Comparison of ENCODE assay signal across 8 cellular contexts in genomic region chr1:15848143-15848928, GRCh38. TPM values are rescaled to one million over a fixed set of nuclear protein-coding genes. Genes with fewer than 3 reads are reported as not detected.
DNase-seq lines count a peak whose midpoint lies in the region; ATAC-seq, FAIRE-seq and TF ChIP-seq lines count a peak whose summit lies in the region.

No MANE protein-coding gene starts in this region.

- H3K36me3 Mint-ChIP-seq in activated CD4-positive, alpha-beta memory T cell treated with anti-CD3 and anti-CD28 coated beads, Interleukin-2, amount 10 ng/mL, durations not matched to agents 7 days and 5 days (ENCODE audit: low read depth), result peaks cover 17% of the 10 kb centered on the region

- H4K20me1 ChIP-seq in Loucy (ENCODE audit: insufficient read depth, low read length, poor library complexity, severe bottlenecking), result peaks cover 35% of the 10 kb centered on the region
- H4K20me1 ChIP-seq in H1 (replicated peaks in 1 of 2; ENCODE audit: control insufficient read depth in 1 of 2, insufficient read depth in 2 of 2, low read length in 2 of 2), result peaks cover 0 to 4% of the 10 kb centered on the region in 2 experiments

- H3K18ac ChIP-seq in H1 (ENCODE audit: extremely low read depth, low read length), result peak overlapping the region; percentile 76; the same call in 1 of the 2 replicates

- ATAC-seq in GM21529 (IDR thresholded peaks at IDR 0.05; ENCODE audit: unreplicated experiment), result peak; percentile 16

- H3K4me1 Mint-ChIP-seq in activated CD4-positive, alpha-beta memory T cell treated with anti-CD3 and anti-CD28 coated beads, Interleukin-2, amount 10 ng/mL, durations not matched to agents 7 days and 5 days, result peaks cover 57% of the 10 kb centered on the region

- no peak for TF ChIP-seq POLR2A in H1 (IDR thresholded peaks at IDR 0.05; ENCODE audit: control extremely low read depth in 1 of 2, low read depth in 2 of 2, low read length in 2 of 2)

- no peak overlapping the region for H2BK20ac ChIP-seq in H1 (ENCODE audit: low read length)

- H4K8ac ChIP-seq in H1 (ENCODE audit: extremely low read depth, insufficient read depth, low read length), result peak overlapping the region; percentile 86

- no peak overlapping the region for H2BK5ac ChIP-seq in H1 (ENCODE audit: low read depth, low read length)

- TF ChIP-seq RAD21 in H1 (IDR thresholded peaks at IDR 0.05 in 1 of 2, conservative IDR thresholded peaks at IDR 0.05 in 1 of 2; ENCODE audit: low read depth in 2 of 2, low read length in 2 of 2), result no peak

- peaks cover 3% of the 10 kb centered on the region; the same call in 1 of the 2 replicates for H3K79me1 ChIP-seq in H1 (ENCODE audit: low read depth, low read length)

- H3K9me3 Mint-ChIP-seq in activated CD4-positive, alpha-beta memory T cell treated with anti-CD3 and anti-CD28 coated beads, Interleukin-2, amount 10 ng/mL, durations not matched to agents 7 days and 5 days, result no peaks in the 10 kb centered on the region

- TF ChIP-seq CTCF in Loucy (conservative IDR thresholded peaks at IDR 0.05; ENCODE audit: low read length) (no peak), H1 (IDR thresholded peaks at IDR 0.05; ENCODE audit: control extremely low read depth in 1 of 3, insufficient read depth in 1 of 3, low read depth in 1 of 3, low read length in 3 of 3) (no peak)

- H3K4me2 ChIP-seq in Loucy (ENCODE audit: low read depth, low read length, poor library complexity, severe bottlenecking), result peak overlapping the region; percentile 97
- H3K4me2 ChIP-seq in H1 (ENCODE audit: insufficient read depth in 1 of 2, low read depth in 2 of 2, low read length in 2 of 2), result peak overlapping the region; percentile 72 to 94

- H3K4ac ChIP-seq in H1 (replicated peaks; ENCODE audit: insufficient read length, low read depth, low read length), result no peak overlapping the region

- H3K4me3 ChIP-seq in Loucy (ENCODE audit: low read length, poor library complexity, severe bottlenecking) (peak overlapping the region; percentile 93), H1 (ENCODE audit: extremely low read depth in 1 of 4, insufficient read depth in 2 of 4, low read depth in 3 of 4, low read length in 4 of 4) (peak overlapping the region; percentile 47 to 76 (median 60)), mucosa of rectum (ENCODE audit: low read length in 2 of 2) (peak overlapping the region; percentile 77 to 91)

- peak overlapping the region; percentile 94 for H3K27ac Mint-ChIP-seq in activated CD4-positive, alpha-beta memory T cell treated with anti-CD3 and anti-CD28 coated beads, Interleukin-2, amount 10 ng/mL, durations not matched to agents 7 days and 5 days

- H3K23me2 ChIP-seq in H1 (ENCODE audit: low read depth, low read length), result peaks cover 8% of the 10 kb centered on the region

- H3K9ac ChIP-seq in Loucy (ENCODE audit: low read depth, low read length, poor library complexity, severe bottlenecking) (peak overlapping the region; percentile 97), H1 (replicated peaks in 1 of 4; ENCODE audit: extremely low read depth in 1 of 4, low read depth in 3 of 4, low read length in 3 of 4) (peak overlapping the region; percentile 66 to 80 (median 70)), mucosa of rectum (ENCODE audit: low read depth in 1 of 2, low read length in 2 of 2) (peak overlapping the region; percentile 96 to 98)

- peak overlapping the region; percentile 9; the same call in 1 of the 2 replicates for H2BK12ac ChIP-seq in H1 (ENCODE audit: low read depth, low read length)

- H3F3A ChIP-seq in Loucy (ENCODE audit: low read depth), result peaks cover 8% of the 10 kb centered on the region; the same call in 1 of the 2 replicates

- H3K27ac ChIP-seq in H1 (ENCODE audit: low read depth, low read length) (no peak overlapping the region), mucosa of rectum (ENCODE audit: low read depth in 2 of 2, low read length in 2 of 2) (peak overlapping the region; percentile 90 to 95)

- H2AFZ ChIP-seq in Loucy (ENCODE audit: low read length) (no peak overlapping the region; the same call in 1 of the 2 replicates), H1 (ENCODE audit: low read length) (no peak overlapping the region)

- no peaks in the 10 kb centered on the region for H3K9me2 ChIP-seq in Loucy (replicated peaks; ENCODE audit: low read depth, low read length)

- peak overlapping the region; percentile 90 for H3K4me3 Mint-ChIP-seq in activated CD4-positive, alpha-beta memory T cell treated with anti-CD3 and anti-CD28 coated beads, Interleukin-2, amount 10 ng/mL, durations not matched to agents 7 days and 5 days

- CTCF ChIA-PET in activated CD4-positive, alpha-beta memory T cell treated with anti-CD3 and anti-CD28 coated beads, Interleukin-2, amount 10 ng/mL, durations not matched to agents 7 days and 5 days (lab: Charles Lee), result interaction anchor here (1.5 to 4.8 kb wide), 4 partner anchors 11 to 33 kb away, joined by 9 to 32 read pairs (median 22); no protein-coding TSS in a partner anchor
- CTCF ChIA-PET in H1 (lab: Charles Lee; ENCODE audit: partially characterized antibody), result interaction anchor here (0.6 to 1.8 kb wide), 8 partner anchors 9 to 90 kb away, joined by 3 to 6 read pairs (median 4); no protein-coding TSS in a partner anchor

- peak overlapping the region; percentile 4 for H4K5ac ChIP-seq in H1 (ENCODE audit: insufficient read length, low read depth, low read length)

- H2AK5ac ChIP-seq in H1 (ENCODE audit: low read depth, low read length), result no peak overlapping the region

- H3K9me3 ChIP-seq in Loucy (ENCODE audit: insufficient read depth, low read depth, low read length) (no peaks in the 10 kb centered on the region), H1 (ENCODE audit: insufficient read depth in 2 of 2, low read depth in 1 of 2, low read length in 1 of 2) (no peaks in the 10 kb centered on the region), mucosa of rectum (ENCODE audit: control insufficient read depth in 2 of 2, low read length in 2 of 2) (no peaks in the 10 kb centered on the region)

- no peak overlapping the region for H2BK15ac ChIP-seq in H1 (ENCODE audit: low read length)

- H3K27me3 Mint-ChIP-seq in activated CD4-positive, alpha-beta memory T cell treated with anti-CD3 and anti-CD28 coated beads, Interleukin-2, amount 10 ng/mL, durations not matched to agents 7 days and 5 days, result no peaks in the 10 kb centered on the region

- H3K14ac ChIP-seq in H1 (ENCODE audit: insufficient read length), result no peak overlapping the region

- POLR2A ChIA-PET in activated CD4-positive, alpha-beta memory T cell treated with anti-CD3 and anti-CD28 coated beads, Interleukin-2, amount 10 ng/mL, durations not matched to agents 7 days and 5 days (lab: Charles Lee), result interaction anchor here (0.5 to 9.9 kb wide), 21 partner anchors 11 to 519 kb away, joined by 3 to 235 read pairs (median 5); partner anchors contain the start of genes FBXO42 and SZRD1
- POLR2A ChIA-PET in H1 (lab: Charles Lee; ENCODE audit: partially characterized antibody), result interaction anchor here (0.6 to 6.0 kb wide), 17 partner anchors 10 to 102 kb away, joined by 3 to 87 read pairs (median 4); no protein-coding TSS in a partner anchor

- no peak overlapping the region for H3K23ac ChIP-seq in H1 (ENCODE audit: insufficient read length)

- FAIRE-seq in H1 (lab: Jason Lieb, UNC), result no peak

- H3K79me2 ChIP-seq in Loucy (ENCODE audit: insufficient read depth, low read length), result peaks cover 93% of the 10 kb centered on the region
- peaks cover 0 to 53% of the 10 kb centered on the region in 2 experiments; a peak in 3 of 4 replicates for H3K79me2 ChIP-seq in H1 (ENCODE audit: control insufficient read depth in 1 of 2, insufficient read depth in 2 of 2, low read length in 2 of 2)

- 2% methylated on average over 71 of the region's 104 CpGs; no CpG with 5 or more reads in 1 of the 2 experiments for WGBS in H1 (ENCODE audit: extremely low coverage in 1 of 2, insufficient coverage in 1 of 2, insufficient read length in 1 of 2, insufficient replicate concordance in 2 of 2, low coverage in 1 of 2, low lambda C conversion rate in 2 of 2, missing lambda C conversion rate in 1 of 2), 2 experiments

- H3K36me3 ChIP-seq in Loucy (ENCODE audit: insufficient read depth, low read length) (no peaks in the 10 kb centered on the region), H1 (ENCODE audit: control insufficient read depth in 2 of 4, insufficient read depth in 4 of 4, low read length in 3 of 4) (no peaks in the 10 kb centered on the region; a peak in 1 of 8 replicates), mucosa of rectum (ENCODE audit: control insufficient read depth in 2 of 2, insufficient read depth in 2 of 2, low read length in 2 of 2) (no peaks in the 10 kb centered on the region)

- peak overlapping the region; percentile 3 for H3K56ac ChIP-seq in H1 (replicated peaks; ENCODE audit: insufficient read length, low read depth, low read length)

- H3K4me1 ChIP-seq in Loucy (ENCODE audit: insufficient read depth, low read length, poor library complexity, severe bottlenecking) (peaks cover 52% of the 10 kb centered on the region), H1 (replicated peaks in 1 of 4; ENCODE audit: control insufficient read depth in 3 of 4, insufficient read depth in 4 of 4, low read length in 3 of 4) (peaks cover 0 to 6% (median 2%) of the 10 kb centered on the region in 4 experiments; a peak in 2 of 7 replicates), mucosa of rectum (ENCODE audit: control insufficient read depth in 2 of 2, insufficient read depth in 2 of 2, low read length in 2 of 2) (peaks cover 18 to 19% of the 10 kb centered on the region in 2 donors)

- no peak overlapping the region for H2BK120ac ChIP-seq in H1 (replicated peaks; ENCODE audit: low read depth, low read length)

- H4K91ac ChIP-seq in H1 (replicated peaks; ENCODE audit: insufficient read length, low read length), result no peak overlapping the region

- no peak for TF ChIP-seq EP300 in H1 (IDR thresholded peaks at IDR 0.05; ENCODE audit: borderline replicate concordance in 1 of 2, low read depth in 2 of 2, low read length in 2 of 2)

- H3K27me3 ChIP-seq in Loucy (ENCODE audit: insufficient read depth, low read length, poor library complexity, severe bottlenecking) (no peaks in the 10 kb centered on the region), H1 (replicated peaks in 1 of 4; ENCODE audit: control insufficient read depth in 3 of 4, extremely low read depth in 1 of 4, insufficient read depth in 3 of 4, low read length in 3 of 4) (no peaks in the 10 kb centered on the region; a peak in 1 of 7 replicates), mucosa of rectum (ENCODE audit: control insufficient read depth in 2 of 2, insufficient read depth in 2 of 2, low read length in 2 of 2) (no peaks in the 10 kb centered on the region)

- DNase-seq in CD1c-positive myeloid dendritic cell (ENCODE audit: extremely low spot score), result peak; percentile 79
- DNase-seq in activated CD4-positive, alpha-beta memory T cell treated with anti-CD3 and anti-CD28 coated beads, Interleukin-2, amount 10 ng/mL, durations not matched to agents 7 days and 5 days, result peak; percentile 56
- DNase-seq in H1 (ENCODE audit: low read depth in 1 of 2, low spot score in 2 of 2), result peak in 1 of 2 experiments; percentile 67
- peak; percentile 5 to 78 (median 50) for DNase-seq in stimulated activated naive CD4-positive, alpha-beta T cell (lab: John Stamatoyannopoulos, UW)
- DNase-seq in T1000 (lab: John Stamatoyannopoulos, UW), result no peak

RNA-seq across cellular contexts. Expression of gene SPEN, which starts 0.8 kb away (rescaled TPM):
- total RNA-seq in activated CD4-positive, alpha-beta memory T cell treated with anti-CD3 and anti-CD28 coated beads, Interleukin-2, amount 10 ng/mL, durations not matched to agents 7 days and 5 days, result 10 to 100 TPM; 52.1 to 52.5 TPM
- 47.6 and 52.1 TPM in 2 replicates for total RNA-seq in H1 (2021; fragmentation: NEBNext Ultra II Directional; extraction: Animal tissue kit (Norgen Biotek cat#: 25700))
- 12.5 and 13.6 TPM in 2 replicates for polyA plus RNA-seq in H1 (2011; rRNA removed)
- polyA plus RNA-seq in H1 (2011; cell fraction: cytosol; rRNA removed), result 7.8 TPM
- polyA plus RNA-seq in H1 (2011; cell fraction: nucleus; rRNA removed), result 42.6 TPM
- polyA plus RNA-seq in H1 (2012, experiment 1 of 2), result 32.8 to 43.0 TPM (median 38.8 TPM) in 4 replicates
- polyA plus RNA-seq in H1 (2012, experiment 2 of 2), result 1.2 TPM
- 25.4 TPM for polyA plus RNA-seq in H1 (2013, experiment 1 of 2)
- polyA plus RNA-seq in H1 (2013, experiment 2 of 2), result 24.1 TPM
- 33.9 and 41.3 TPM in 2 replicates for polyA minus RNA-seq in H1 (2011; rRNA and poly(A)+ RNA removed)
- 27.7 TPM for polyA minus RNA-seq in H1 (2011; cell fraction: cytosol; rRNA and poly(A)+ RNA removed)
- polyA minus RNA-seq in H1 (2011; cell fraction: nucleus; rRNA and poly(A)+ RNA removed), result 42.9 TPM

RNA-seq across cellular contexts. Expression of gene UQCRHL, which starts 40.9 kb away (rescaled TPM):
- total RNA-seq in activated CD4-positive, alpha-beta memory T cell treated with anti-CD3 and anti-CD28 coated beads, Interleukin-2, amount 10 ng/mL, durations not matched to agents 7 days and 5 days, result 1 to 10 TPM; 1.5 to 1.6 TPM
- 3.4 and 3.9 TPM in 2 replicates for total RNA-seq in H1 (2021; fragmentation: NEBNext Ultra II Directional; extraction: Animal tissue kit (Norgen Biotek cat#: 25700))
- polyA plus RNA-seq in H1 (2011; rRNA removed), result 2.6 and 3.7 TPM in 2 replicates
- polyA plus RNA-seq in H1 (2011; cell fraction: cytosol; rRNA removed), result 3.2 TPM
- 1.4 TPM for polyA plus RNA-seq in H1 (2011; cell fraction: nucleus; rRNA removed)
- polyA plus RNA-seq in H1 (2012, experiment 1 of 2), result 4.7 to 48.6 TPM (median 15.9 TPM) in 4 replicates
- polyA plus RNA-seq in H1 (2012, experiment 2 of 2), result 0.83 TPM
- 3.7 TPM for polyA plus RNA-seq in H1 (2013, experiment 1 of 2)
- polyA plus RNA-seq in H1 (2013, experiment 2 of 2), result 3.8 TPM
- 0.68 and 0.73 TPM in 2 replicates for polyA minus RNA-seq in H1 (2011; rRNA and poly(A)+ RNA removed)
- polyA minus RNA-seq in H1 (2011; cell fraction: cytosol; rRNA and poly(A)+ RNA removed), result 6.5 TPM
- 1.2 TPM for polyA minus RNA-seq in H1 (2011; cell fraction: nucleus; rRNA and poly(A)+ RNA removed)
